Comparison of ENCODE assay signal across 1 cellular context in genomic region chr7:77460057-77460486, GRCh38.
TF ChIP-seq lines count a peak whose summit lies in the region.

No MANE protein-coding gene starts in this region.

TF ChIP-seq in HepG2, 621 proteins besides CTCF, POLR2A, EP300 and RAD21 (continued from another document and continues in another):
- TF ChIP-seq MEF2D (CRISPR knock-in tag; IDR thresholded peaks at IDR 0.05) (no peak), GATAD2A (CRISPR knock-in tag; IDR thresholded peaks at IDR 0.05) (peak; percentile 26; the same call in 1 of the 2 replicates), ZNF580 (CRISPR knock-in tag; IDR thresholded peaks at IDR 0.05; ENCODE audit: borderline replicate concordance, low read depth) (peak; percentile 34; the same call in 1 of the 2 replicates), DDIT3 (CRISPR knock-in tag; IDR thresholded peaks at IDR 0.05) (no peak), KAT2B (IDR thresholded peaks at IDR 0.05; ENCODE audit: borderline replicate concordance, low read depth, low read length) (no peak), ZNF777 (CRISPR knock-in tag; IDR thresholded peaks at IDR 0.05) (no peak), GTF3A (CRISPR knock-in tag; conservative IDR thresholded peaks at IDR 0.05) (no peak), ZNF703 (CRISPR knock-in tag; IDR thresholded peaks at IDR 0.05; ENCODE audit: borderline replicate concordance) (no peak), TCF7 (IDR thresholded peaks at IDR 0.05; ENCODE audit: low read depth) (peak; percentile 33; the same call in 1 of the 2 replicates), ZNF121 (CRISPR knock-in tag; IDR thresholded peaks at IDR 0.05) (peak; percentile 29; the same call in 1 of the 2 replicates), ZNF24 (IDR thresholded peaks at IDR 0.05) (no peak), POLR2G (IDR thresholded peaks at IDR 0.05; ENCODE audit: low read depth, low read length) (no peak), SMAD3 (CRISPR knock-in tag; IDR thresholded peaks at IDR 0.05) (0 out of 2 replicates have a peak, but pooled peaks have one; percentile 20), ZNF883 (CRISPR knock-in tag; IDR thresholded peaks at IDR 0.05; ENCODE audit: not compliant biosample characterization) (no peak), ZNF280B (CRISPR knock-in tag; IDR thresholded peaks at IDR 0.05; ENCODE audit: borderline replicate concordance) (no peak), SAFB2 (CRISPR knock-in tag; IDR thresholded peaks at IDR 0.05; ENCODE audit: borderline replicate concordance, low read depth) (no peak), TBL1XR1 (IDR thresholded peaks at IDR 0.05; ENCODE audit: borderline replicate concordance, low read length, partially characterized antibody) (no peak), SNAI1 (CRISPR knock-in tag; IDR thresholded peaks at IDR 0.05; ENCODE audit: borderline replicate concordance) (no peak), CERS6 (CRISPR knock-in tag; IDR thresholded peaks at IDR 0.05) (no peak), STAT6 (CRISPR knock-in tag; IDR thresholded peaks at IDR 0.05; ENCODE audit: borderline replicate concordance) (no peak), ZBTB25 (CRISPR knock-in tag; IDR thresholded peaks at IDR 0.05) (no peak), ZNF644 (CRISPR knock-in tag; IDR thresholded peaks at IDR 0.05; ENCODE audit: low read depth) (peak; percentile 65), ZNF160 (CRISPR knock-in tag; IDR thresholded peaks at IDR 0.05) (no peak), KLF9 (CRISPR knock-in tag; IDR thresholded peaks at IDR 0.05; ENCODE audit: low read depth) (no peak), SKIL (CRISPR knock-in tag; IDR thresholded peaks at IDR 0.05; ENCODE audit: borderline replicate concordance) (no peak), NFE2L2 (IDR thresholded peaks at IDR 0.05; ENCODE audit: low read length) (no peak), JARID2 (CRISPR knock-in tag; IDR thresholded peaks at IDR 0.05; ENCODE audit: insufficient replicate concordance) (no peak), ZNF30 (CRISPR knock-in tag; IDR thresholded peaks at IDR 0.05) (no peak), ZNF18 (CRISPR knock-in tag; IDR thresholded peaks at IDR 0.05; ENCODE audit: insufficient replicate concordance) (no peak), RFX5 (IDR thresholded peaks at IDR 0.05; ENCODE audit: low read depth, low read length) (no peak), MXD3 (CRISPR knock-in tag; IDR thresholded peaks at IDR 0.05) (no peak), THYN1 (CRISPR knock-in tag; IDR thresholded peaks at IDR 0.05; ENCODE audit: borderline replicate concordance, low read depth) (no peak), MYPOP (CRISPR knock-in tag; IDR thresholded peaks at IDR 0.05) (no peak), PCBP1 (IDR thresholded peaks at IDR 0.05; ENCODE audit: borderline replicate concordance, low read depth, low read length) (no peak), REPIN1 (CRISPR knock-in tag; IDR thresholded peaks at IDR 0.05; ENCODE audit: borderline replicate concordance, low read depth) (no peak), ARID3A (IDR thresholded peaks at IDR 0.05; ENCODE audit: low read depth, low read length) (no peak; the same call in none of the 2 replicates), CAMTA2 (CRISPR knock-in tag; IDR thresholded peaks at IDR 0.05; ENCODE audit: borderline replicate concordance) (no peak), HHEX (CRISPR knock-in tag; IDR thresholded peaks at IDR 0.05) (no peak), ATF3 (CRISPR knock-in tag; IDR thresholded peaks at IDR 0.05) (no peak), ZSCAN21 (CRISPR knock-in tag; IDR thresholded peaks at IDR 0.05; ENCODE audit: borderline replicate concordance) (no peak), HIVEP1 (CRISPR knock-in tag; IDR thresholded peaks at IDR 0.05) (no peak), MBNL3 (CRISPR knock-in tag; conservative IDR thresholded peaks at IDR 0.05) (no peak), KLF6 (CRISPR knock-in tag; IDR thresholded peaks at IDR 0.05) (no peak), BCLAF1 (IDR thresholded peaks at IDR 0.05) (no peak), CHCHD3 (CRISPR knock-in tag; IDR thresholded peaks at IDR 0.05) (no peak), RARG (CRISPR knock-in tag; IDR thresholded peaks at IDR 0.05; ENCODE audit: low read depth) (no peak), ZNF614 (CRISPR knock-in tag; IDR thresholded peaks at IDR 0.05; ENCODE audit: borderline replicate concordance) (0 out of 2 replicates have a peak, but pooled peaks have one; percentile 26), EEA1 (CRISPR knock-in tag; IDR thresholded peaks at IDR 0.05; ENCODE audit: borderline replicate concordance) (no peak), GATA4 (IDR thresholded peaks at IDR 0.05; ENCODE audit: borderline replicate concordance, low read depth) (no peak), ZMYM2 (CRISPR knock-in tag; IDR thresholded peaks at IDR 0.05) (no peak), ZNF709 (CRISPR knock-in tag; IDR thresholded peaks at IDR 0.05) (no peak)
